In genomic region chr9:137632432-137633161, GRCh38 we compare ENCODE assay signal across 10 cellular contexts. TPM values are rescaled to one million over a fixed set of nuclear protein-coding genes. Genes with fewer than 3 reads are reported as not detected.
DNase-seq lines count a peak whose midpoint lies in the region; ATAC-seq lines count a peak whose summit lies in the region.
"Had no signal": no experiment of that assay in that cellular context is flagged by ENCODE, and none has a peak within 500 bp of the region (broad histone marks: within the 10 kb centered on the region; RNA-seq: fewer than 3 reads in every experiment).

No MANE protein-coding gene starts in this region.

- H3K27me3 ChIP-seq in NT2/D1 (ENCODE audit: insufficient read depth, insufficient read length), result no peaks in the 10 kb centered on the region
- H3K27me3 ChIP-seq: Peyer's patch had no signal

- H3K4me3 ChIP-seq in NT2/D1 (ENCODE audit: insufficient read length, low read depth), result no peak overlapping the region
- H3K4me3 ChIP-seq: Peyer's patch, smooth muscle cell had no signal

- peaks cover 7% of the 10 kb centered on the region for H3K4me1 ChIP-seq in NT2/D1 (ENCODE audit: insufficient read depth, insufficient read length)

- no peak for DNase-seq in NT2/D1 (ENCODE audit: low read depth, low spot score)
- DNase-seq in fibroblast of peridontal ligament (ENCODE audit: extremely low read depth), result peak; percentile 35
- peak; percentile 48 for DNase-seq in sciatic nerve (ENCODE audit: low spot score)
- DNase-seq in NCI-H446 treated with DMSO at 0.1 percent for 48 hours (lab: John Stamatoyannopoulos, UW), result no peak
- no peak for DNase-seq in T-helper 9 cell
- DNase-seq in SK-N-DZ (ENCODE audit: low spot score), result no peak
- DNase-seq: activated naive CD4-positive, alpha-beta T cell treated with anti-CD3 and anti-CD28 coated beads, Interleukin-2, amount 10 ng/mL, durations not matched to agents 7 days and 5 days; NCI-H1930 had no signal

- ATAC-seq in sciatic nerve, result no peak

- no peaks in the 10 kb centered on the region for H3K9me3 ChIP-seq in NT2/D1 (ENCODE audit: insufficient read depth, low read length)
- H3K9me3 ChIP-seq: Peyer's patch had no signal

- intact Hi-C loops in sciatic nerve (cut with DNase I), result no loop called here

- peak overlapping the region; percentile 6 for H3K9ac ChIP-seq in NT2/D1 (ENCODE audit: insufficient read length, low read depth)

- H3K36me3 ChIP-seq in NT2/D1 (ENCODE audit: insufficient read depth, insufficient read length, low read length), result peaks cover 11% of the 10 kb centered on the region
- H3K36me3 ChIP-seq: Peyer's patch had no signal

RNA-seq across cellular contexts. Expression of gene EHMT1, which starts 13.8 kb away (rescaled TPM):
- 104 TPM for total RNA-seq in sciatic nerve
- 44.2 and 44.6 TPM in 2 replicates for polyA plus RNA-seq in SK-N-DZ (2014; cell fraction: cytosol; rRNA removed)
- polyA plus RNA-seq in SK-N-DZ (2014; cell fraction: nucleus; rRNA removed), result 119 and 149 TPM in 2 replicates

RNA-seq across cellular contexts. Expression of gene ARRDC1, which starts 27.1 kb away (rescaled TPM):
- total RNA-seq in sciatic nerve, result 30.6 TPM
- 15.9 and 21.1 TPM in 2 replicates for polyA plus RNA-seq in SK-N-DZ (2014; cell fraction: cytosol; rRNA removed)
- 72.2 and 94.4 TPM in 2 replicates for polyA plus RNA-seq in SK-N-DZ (2014; cell fraction: nucleus; rRNA removed)

RNA-seq across cellular contexts. Expression of gene ZMYND19, which starts 42.3 kb away (rescaled TPM):
- total RNA-seq in sciatic nerve, result 15.6 TPM
- polyA plus RNA-seq in SK-N-DZ (2014; cell fraction: cytosol; rRNA removed), result 88.9 and 95.8 TPM in 2 replicates
- 178 and 188 TPM in 2 replicates for polyA plus RNA-seq in SK-N-DZ (2014; cell fraction: nucleus; rRNA removed)

RNA-seq across cellular contexts. Expression of gene DPH7, which starts 53.9 kb away (rescaled TPM):
- total RNA-seq in sciatic nerve, result 33.1 TPM
- 86.2 and 109 TPM in 2 replicates for polyA plus RNA-seq in SK-N-DZ (2014; cell fraction: cytosol; rRNA removed)
- 392 and 393 TPM in 2 replicates for polyA plus RNA-seq in SK-N-DZ (2014; cell fraction: nucleus; rRNA removed)

Comparison
In these comparisons a context has a peak if more than half of its experiments do, and no peak if none do; other contexts are left out.
1. DNase-seq: peak in fibroblast of peridontal ligament (single experiment) and sciatic nerve (single experiment); none in NT2/D1 (single experiment), NCI-H446 treated with DMSO at 0.1 percent for 48 hours (single experiment), T-helper 9 cell (single experiment) and SK-N-DZ (single experiment).